Comparison of ENCODE assay signal across 11 cellular contexts in the genomic region with DNA sequence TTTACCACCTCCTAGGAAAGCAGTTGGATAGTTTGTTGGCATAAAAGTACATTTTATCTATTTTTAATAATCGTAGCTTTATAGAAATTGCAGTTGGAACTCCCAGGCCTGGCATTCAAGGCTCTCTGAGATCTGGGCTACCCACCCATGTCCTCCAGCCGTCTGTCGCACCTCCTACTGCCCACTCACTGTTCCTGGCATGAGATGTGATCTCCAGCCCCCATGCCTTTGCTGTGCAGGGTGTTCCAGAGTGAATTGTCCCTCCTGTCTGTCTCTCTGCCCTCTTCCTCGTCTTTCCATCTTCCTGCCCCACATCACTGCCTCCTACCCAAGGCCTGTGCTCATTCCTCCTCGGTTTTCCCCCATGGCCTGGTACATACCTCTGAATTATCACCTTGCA. TPM values are rescaled to one million over a fixed set of nuclear protein-coding genes. Genes with fewer than 3 reads are reported as not detected.
A peak's percentile ranks its signal among the peaks of the same experiment; 100 is the strongest.
DNase-seq lines count a peak whose midpoint lies in the region; ATAC-seq and TF ChIP-seq lines count a peak whose summit lies in the region.
"Had no signal": no experiment of that assay in that cellular context is flagged by ENCODE, and none has a peak within 500 bp of the region (broad histone marks: within the 10 kb centered on the region; RNA-seq: fewer than 3 reads in every experiment).

No MANE protein-coding gene starts in this region.

- intact Hi-C loops in activated CD4-positive, alpha-beta T cell treated with anti-CD3 and anti-CD28 coated beads, Interleukin-2, amount 10 ng/mL, durations not matched to agents 24 days and 14 days (cut with micrococcal nuclease): loop anchor here (1.0 to 5.0 kb wide), 7 partner anchors 9 to 449 kb away; partner anchors contain the start of genes PTPN1 and UBE2V1
- intact Hi-C loops in activated CD4-positive, alpha-beta memory T cell treated with anti-CD3 and anti-CD28 coated beads for 36 hours (cut with micrococcal nuclease): loop anchor here (1.0 to 5.0 kb wide), 10 partner anchors 9 to 749 kb away; partner anchors contain the start of genes PTPN1, SLC9A8 and UBE2V1

- no peaks in the 10 kb centered on the region for H3K9me3 ChIP-seq in gastroesophageal sphincter
- H3K9me3 ChIP-seq: SJCRH30 had no signal

- H3K4me3 ChIP-seq in gastroesophageal sphincter: no peak overlapping the region
- H3K4me3 ChIP-seq: SJCRH30 had no signal

- WGBS in gastroesophageal sphincter (ENCODE audit: low coverage in 1 of 2), 2 donors: 58 to 60% methylated on average over 4 to 5 of the region's 5 CpGs

- POLR2A ChIA-PET in activated CD4-positive, alpha-beta memory T cell treated with anti-CD3 and anti-CD28 coated beads for 36 hours (lab: Charles Lee): interaction anchor here (0.7 to 7.2 kb wide), 11 partner anchors 7 to 74 kb away, joined by 4 to 56 read pairs (median 11); partner anchors contain the start of gene PTPN1

- peaks cover 3 to 55% (median 11%) of the 10 kb centered on the region in 3 donors for H3K4me1 ChIP-seq in gastroesophageal sphincter

- H3K36me3 ChIP-seq in gastroesophageal sphincter: peaks cover 0 to 24% of the 10 kb centered on the region in 2 donors

- H3K27me3 Mint-ChIP-seq in activated CD4-positive, alpha-beta T cell treated with anti-CD3 and anti-CD28 coated beads, Interleukin-2, amount 10 ng/mL, durations not matched to agents 24 days and 14 days: no peaks in the 10 kb centered on the region
- no peaks in the 10 kb centered on the region for H3K27me3 Mint-ChIP-seq in activated CD4-positive, alpha-beta memory T cell treated with anti-CD3 and anti-CD28 coated beads for 36 hours
- no peaks in the 10 kb centered on the region for H3K27me3 Mint-ChIP-seq in stimulated activated naive CD8-positive, alpha-beta T cell treated with anti-CD3 and anti-CD28 coated beads, Interleukin-15, amount 100 ng/mL, for 72 hours

- H3K36me3 Mint-ChIP-seq in activated CD4-positive, alpha-beta T cell treated with anti-CD3 and anti-CD28 coated beads, Interleukin-2, amount 10 ng/mL, durations not matched to agents 24 days and 14 days (ENCODE audit: low read depth): peaks cover 67% of the 10 kb centered on the region
- peaks cover 66% of the 10 kb centered on the region for H3K36me3 Mint-ChIP-seq in activated CD4-positive, alpha-beta memory T cell treated with anti-CD3 and anti-CD28 coated beads for 36 hours

- peak overlapping the region; percentile 78 for H3K4me3 Mint-ChIP-seq in activated CD4-positive, alpha-beta T cell treated with anti-CD3 and anti-CD28 coated beads, Interleukin-2, amount 10 ng/mL, durations not matched to agents 24 days and 14 days
- peak overlapping the region; percentile 82 for H3K4me3 Mint-ChIP-seq in activated CD4-positive, alpha-beta memory T cell treated with anti-CD3 and anti-CD28 coated beads for 36 hours
- peak overlapping the region; percentile 17 to 85 for H3K4me3 Mint-ChIP-seq in stimulated activated naive CD8-positive, alpha-beta T cell treated with anti-CD3 and anti-CD28 coated beads, Interleukin-15, amount 100 ng/mL, for 72 hours

- no peak for DNase-seq in activated CD4-positive, alpha-beta T cell treated with anti-CD3 and anti-CD28 coated beads, Interleukin-2, amount 10 ng/mL, durations not matched to agents 24 days and 14 days
- DNase-seq in activated CD4-positive, alpha-beta T cell treated with anti-CD3 and anti-CD28 coated beads for 48 hours: no peak
- DNase-seq in activated CD4-positive, alpha-beta memory T cell treated with anti-CD3 and anti-CD28 coated beads for 36 hours: no peak
- DNase-seq in stimulated activated naive CD8-positive, alpha-beta T cell treated with anti-CD3 and anti-CD28 coated beads, Interleukin-15, amount 100 ng/mL, for 72 hours: no peak
- DNase-seq in mesenteric fat pad (ENCODE audit: low spot score): no peak
- DNase-seq: NCI-H1694 treated with DMSO at 0.1 percent for 48 hours, small intestine had no signal

- CTCF ChIA-PET in activated CD4-positive, alpha-beta memory T cell treated with anti-CD3 and anti-CD28 coated beads for 36 hours (lab: Charles Lee): interaction anchor here (0.8 to 2.3 kb wide), 13 partner anchors 9 to 82 kb away, joined by 3 to 14 read pairs (median 6); no protein-coding TSS in a partner anchor

- H3K27ac Mint-ChIP-seq in activated CD4-positive, alpha-beta T cell treated with anti-CD3 and anti-CD28 coated beads, Interleukin-2, amount 10 ng/mL, durations not matched to agents 24 days and 14 days: peak overlapping the region; percentile 94
- H3K27ac Mint-ChIP-seq in activated CD4-positive, alpha-beta memory T cell treated with anti-CD3 and anti-CD28 coated beads for 36 hours: peak overlapping the region; percentile 97
- peak overlapping the region; percentile 93 to 97 for H3K27ac Mint-ChIP-seq in stimulated activated naive CD8-positive, alpha-beta T cell treated with anti-CD3 and anti-CD28 coated beads, Interleukin-15, amount 100 ng/mL, for 72 hours

- TF ChIP-seq CTCF in gastroesophageal sphincter (IDR thresholded peaks at IDR 0.05): no peak

- ATAC-seq in gastroesophageal sphincter (no peak), HG02759 (IDR thresholded peaks at IDR 0.05; ENCODE audit: unreplicated experiment) (no peak), HG03565 (IDR thresholded peaks at IDR 0.05; ENCODE audit: unreplicated experiment) (no peak)
- ATAC-seq in stimulated activated naive CD8-positive, alpha-beta T cell treated with anti-CD3 and anti-CD28 coated beads, Interleukin-15, amount 100 ng/mL, for 72 hours: no peak

- H3K9me3 Mint-ChIP-seq in activated CD4-positive, alpha-beta T cell treated with anti-CD3 and anti-CD28 coated beads, Interleukin-2, amount 10 ng/mL, durations not matched to agents 24 days and 14 days: no peaks in the 10 kb centered on the region
- H3K9me3 Mint-ChIP-seq in activated CD4-positive, alpha-beta memory T cell treated with anti-CD3 and anti-CD28 coated beads for 36 hours: no peaks in the 10 kb centered on the region
- no peaks in the 10 kb centered on the region for H3K9me3 Mint-ChIP-seq in stimulated activated naive CD8-positive, alpha-beta T cell treated with anti-CD3 and anti-CD28 coated beads, Interleukin-15, amount 100 ng/mL, for 72 hours

- no peak for TF ChIP-seq POLR2A in gastroesophageal sphincter (IDR thresholded peaks at IDR 0.05)

- peaks cover 60% of the 10 kb centered on the region for H3K4me1 Mint-ChIP-seq in activated CD4-positive, alpha-beta T cell treated with anti-CD3 and anti-CD28 coated beads, Interleukin-2, amount 10 ng/mL, durations not matched to agents 24 days and 14 days
- peaks cover 88% of the 10 kb centered on the region for H3K4me1 Mint-ChIP-seq in activated CD4-positive, alpha-beta memory T cell treated with anti-CD3 and anti-CD28 coated beads for 36 hours (ENCODE audit: low read depth)
- H3K4me1 Mint-ChIP-seq in stimulated activated naive CD8-positive, alpha-beta T cell treated with anti-CD3 and anti-CD28 coated beads, Interleukin-15, amount 100 ng/mL, for 72 hours: peaks cover 57% of the 10 kb centered on the region

- H3K27me3 ChIP-seq in gastroesophageal sphincter: no peaks in the 10 kb centered on the region
- H3K27me3 ChIP-seq: SJCRH30 had no signal

- peak overlapping the region in 3 of 4 donors; percentile 76 to 82 (median 78) for H3K27ac ChIP-seq in gastroesophageal sphincter

- no peak for TF ChIP-seq EP300 in gastroesophageal sphincter (IDR thresholded peaks at IDR 0.05)

RNA-seq across cellular contexts. Expression of gene PTPN1, which starts 50.7 kb away (rescaled TPM):
- total RNA-seq in activated CD4-positive, alpha-beta T cell treated with anti-CD3 and anti-CD28 coated beads, Interleukin-2, amount 10 ng/mL, durations not matched to agents 24 days and 14 days: 61.4 and 62.9 TPM in 2 replicates
- total RNA-seq in activated CD4-positive, alpha-beta memory T cell treated with anti-CD3 and anti-CD28 coated beads for 36 hours: 10 to 100 TPM; 80.6 to 83.4 TPM
- total RNA-seq in gastroesophageal sphincter: 10 to 100 TPM; 27.6 to 43.6 (median 38.4) TPM
- 50.9 TPM for total RNA-seq in mesenteric fat pad
